ENCODE assay signal across 13 cellular contexts in genomic region chr1:170619167-170620030, GRCh38. TPM values are rescaled to one million over a fixed set of nuclear protein-coding genes. Genes with fewer than 3 reads are reported as not detected.
DNase-seq lines count a peak whose midpoint lies in the region; ATAC-seq, FAIRE-seq and TF ChIP-seq lines count a peak whose summit lies in the region.
"Had no signal": no experiment of that assay in that cellular context is flagged by ENCODE, and none has a peak within 500 bp of the region (broad histone marks: within the 10 kb centered on the region; RNA-seq: fewer than 3 reads in every experiment).

No MANE protein-coding gene starts in this region.

- no peak for TF ChIP-seq CTCF in bronchial epithelial cell (IDR thresholded peaks at IDR 0.05; ENCODE audit: insufficient read depth, low read length, severe bottlenecking)
- no peak for TF ChIP-seq CTCF in gastrocnemius medialis (IDR thresholded peaks at IDR 0.05 in 4 of 5, conservative IDR thresholded peaks at IDR 0.05 in 1 of 5)

- peaks cover 25 to 32% of the 10 kb centered on the region in 2 donors for H3K4me1 ChIP-seq in gastrocnemius medialis

- H3K27ac ChIP-seq in gastrocnemius medialis, result peak overlapping the region; percentile 55 to 71 (median 66)

- peak; percentile 34 to 56 for ATAC-seq in gastrocnemius medialis
- ATAC-seq in HG03175 (IDR thresholded peaks at IDR 0.05; ENCODE audit: unreplicated experiment), result no peak
- ATAC-seq in HG02642 (IDR thresholded peaks at IDR 0.05; ENCODE audit: poor library complexity, unreplicated experiment), result no peak
- ATAC-seq: activated CD4-positive, alpha-beta T cell treated with anti-CD3 and anti-CD28 coated beads for 36 hours; stimulated activated naive B cell treated with anti-CD40 and anti-IgM and Interleukin-4, amounts not matched to agents 10 μg/mL and 1 μg/mL and 100 μg/mL, for 72 hours had no signal

- H3K27me3 ChIP-seq in bronchial epithelial cell (ENCODE audit: control insufficient read depth, insufficient read depth, low read length) (no peaks in the 10 kb centered on the region), gastrocnemius medialis (no peaks in the 10 kb centered on the region)
- H3K27me3 ChIP-seq: dorsolateral prefrontal cortex had no signal

- in situ Hi-C loops in gastrocnemius medialis (cut with MboI; ENCODE audit: low sequenced_read_pairs in 4 of 4), result no loop called here

- H3K9me3 ChIP-seq in gastrocnemius medialis, result no peaks in the 10 kb centered on the region

- H3K4me3 ChIP-seq in bronchial epithelial cell (ENCODE audit: low read depth, low read length) (no peak overlapping the region), gastrocnemius medialis (peak overlapping the region in 1 of 4 donors; percentile 3)

- H3K36me3 ChIP-seq in bronchial epithelial cell (ENCODE audit: control insufficient read depth, insufficient read depth, low read length) (no peaks in the 10 kb centered on the region), gastrocnemius medialis (no peaks in the 10 kb centered on the region)

- TF ChIP-seq POLR2A in gastrocnemius medialis (IDR thresholded peaks at IDR 0.05) (no peak), GM12892 (IDR thresholded peaks at IDR 0.05; ENCODE audit: low read depth, low read length) (no peak)

- DNase-seq in HCEC 1CT, result peak; percentile 70
- DNase-seq in NCI-H2171 treated with DMSO at 0.1 percent for 48 hours (lab: John Stamatoyannopoulos, UW), result peak; percentile 54
- peak; percentile 74 for DNase-seq in bronchial epithelial cell (ENCODE audit: low read depth)
- DNase-seq in gastrocnemius medialis, result peak; percentile 12 to 22
- DNase-seq in GM12892 (ENCODE audit: insufficient read length), result no peak
- DNase-seq: activated CD4-positive, alpha-beta T cell treated with anti-CD3 and anti-CD28 coated beads for 36 hours; activated gamma-delta T cell; DMS79 treated with DMSO at 0.1 percent for 48 hours; stimulated activated CD4-positive, alpha-beta T cell treated with anti-CD3 and anti-CD28 coated beads, Interleukin-15, amount 100 ng/mL, for 24 hours; stimulated activated naive B cell treated with anti-CD40 and anti-IgM and Interleukin-4, amounts not matched to agents 10 μg/mL and 1 μg/mL and 100 μg/mL, for 72 hours had no signal

- peak; percentile 93 for FAIRE-seq in bronchial epithelial cell (lab: Jason Lieb, UNC)
- FAIRE-seq in GM12892 (lab: Jason Lieb, UNC), result no peak

- intact Hi-C loops in gastrocnemius medialis (cut with DNase I; ENCODE audit: low total_unique reads), result no loop called here

RNA-seq across cellular contexts. Expression of gene PRRX1, which starts 44.5 kb away (rescaled TPM):
- total RNA-seq in bronchial epithelial cell (0.26 TPM in 1 of 2 replicates, not detected in the other), gastrocnemius medialis (100 to 1,000 TPM in 1 of 4 donors, 10 to 100 TPM in 3; 35.3 to 120 (median 64.3) TPM)
- polyA plus RNA-seq in GM12892 (2012; ENCODE audit: missing spikeins), result 0.13 TPM
- total RNA-seq: activated CD4-positive, alpha-beta T cell treated with anti-CD3 and anti-CD28 coated beads for 36 hours had no signal

Comparison
In these comparisons a context has a peak if more than half of its experiments do, and no peak if none do; other contexts are left out.
1. ATAC-seq: peak in gastrocnemius medialis (2 of 2); none in HG03175 (single experiment) and HG02642 (single experiment).
2. RNA of gene PRRX1, which starts 44.5 kb away (total RNA-seq): 35.3 to 120 TPM in gastrocnemius medialis; 0.26 TPM in bronchial epithelial cell; every median in the first group is over 10 times any median in the second.